ENCODE assay signal across 20 cellular contexts in genomic region chr6:150659046-150659763, GRCh38. TPM values are rescaled to one million over a fixed set of nuclear protein-coding genes. Genes with fewer than 3 reads are reported as not detected.
DNase-seq lines count a peak whose midpoint lies in the region; ATAC-seq lines count a peak whose summit lies in the region.
"Had no signal": no experiment of that assay in that cellular context is flagged by ENCODE, and none has a peak within 500 bp of the region (broad histone marks: within the 10 kb centered on the region; RNA-seq: fewer than 3 reads in every experiment).

No MANE protein-coding gene starts in this region.

- H3K36me3 Mint-ChIP-seq in stimulated activated naive B cell treated with anti-CD40 and anti-IgM and Interleukin-4, amounts not matched to agents 10 μg/mL and 1 μg/mL and 100 μg/mL, for 72 hours = peaks cover 46 to 58% of the 10 kb centered on the region in 2 donors
- H3K36me3 Mint-ChIP-seq: activated CD8-positive, alpha-beta memory T cell treated with anti-CD3 and anti-CD28 coated beads, Interleukin-2, amount 10 ng/mL, durations not matched to agents 7 days and 5 days; activated naive CD4-positive, alpha-beta T cell treated with anti-CD3 and anti-CD28 coated beads, Interleukin-2, amount 50 U/mL, for 24 hours had no signal

- H3K9me3 Mint-ChIP-seq in stimulated activated naive B cell treated with anti-CD40 and anti-IgM and Interleukin-4, amounts not matched to agents 10 μg/mL and 1 μg/mL and 100 μg/mL, for 72 hours = no peaks in the 10 kb centered on the region
- H3K9me3 Mint-ChIP-seq: activated naive CD4-positive, alpha-beta T cell treated with anti-CD3 and anti-CD28 coated beads, Interleukin-2, amount 50 U/mL, for 24 hours; activated T-helper 1 cell treated with anti-CD3 and anti-CD28 coated beads, Interleukin-12 subunit alpha, Interleukin-12 subunit beta, Interleukin-2, Interleukin-4 antibody, amounts not matched to agents 30 ng/mL and 10 ng/mL and 1 ng/mL, durations not matched to agents 14 hours and 24 hours and 36 hours; central memory CD8-positive, alpha-beta T cell had no signal

- peaks cover 35 to 51% of the 10 kb centered on the region in 2 donors for H3K4me1 Mint-ChIP-seq in stimulated activated naive B cell treated with anti-CD40 and anti-IgM and Interleukin-4, amounts not matched to agents 10 μg/mL and 1 μg/mL and 100 μg/mL, for 72 hours
- H3K4me1 Mint-ChIP-seq: activated CD8-positive, alpha-beta memory T cell treated with anti-CD3 and anti-CD28 coated beads, Interleukin-2, amount 10 ng/mL, durations not matched to agents 7 days and 5 days; activated naive CD4-positive, alpha-beta T cell treated with anti-CD3 and anti-CD28 coated beads, Interleukin-2, amount 50 U/mL, for 24 hours had no signal

- peak overlapping the region; percentile 53 for H3K27ac Mint-ChIP-seq in stimulated activated naive B cell treated with anti-CD40 and anti-IgM and Interleukin-4, amounts not matched to agents 10 μg/mL and 1 μg/mL and 100 μg/mL, for 72 hours
- H3K27ac Mint-ChIP-seq: activated CD8-positive, alpha-beta memory T cell treated with anti-CD3 and anti-CD28 coated beads, Interleukin-2, amount 10 ng/mL, durations not matched to agents 7 days and 5 days; activated naive CD4-positive, alpha-beta T cell treated with anti-CD3 and anti-CD28 coated beads, Interleukin-2, amount 50 U/mL, for 24 hours; activated T-helper 1 cell treated with anti-CD3 and anti-CD28 coated beads, Interleukin-12 subunit alpha, Interleukin-12 subunit beta, Interleukin-2, Interleukin-4 antibody, amounts not matched to agents 30 ng/mL and 10 ng/mL and 1 ng/mL, durations not matched to agents 14 hours and 24 hours and 36 hours had no signal

- no peak overlapping the region for H3K4me3 Mint-ChIP-seq in stimulated activated naive B cell treated with anti-CD40 and anti-IgM and Interleukin-4, amounts not matched to agents 10 μg/mL and 1 μg/mL and 100 μg/mL, for 72 hours
- H3K4me3 Mint-ChIP-seq: activated CD8-positive, alpha-beta memory T cell treated with anti-CD3 and anti-CD28 coated beads, Interleukin-2, amount 10 ng/mL, durations not matched to agents 7 days and 5 days; activated naive CD4-positive, alpha-beta T cell treated with anti-CD3 and anti-CD28 coated beads, Interleukin-2, amount 50 U/mL, for 24 hours; activated T-helper 1 cell treated with anti-CD3 and anti-CD28 coated beads, Interleukin-12 subunit alpha, Interleukin-12 subunit beta, Interleukin-2, Interleukin-4 antibody, amounts not matched to agents 30 ng/mL and 10 ng/mL and 1 ng/mL, durations not matched to agents 14 hours and 24 hours and 36 hours; central memory CD8-positive, alpha-beta T cell had no signal

- ATAC-seq in left colon (peak; percentile 55), HG02588 (IDR thresholded peaks at IDR 0.05; ENCODE audit: unreplicated experiment) (no peak), GM19452 (IDR thresholded peaks at IDR 0.05; ENCODE audit: unreplicated experiment) (no peak)
- no peak for ATAC-seq in stimulated activated naive B cell treated with anti-CD40 and anti-IgM and Interleukin-4, amounts not matched to agents 10 μg/mL and 1 μg/mL and 100 μg/mL, for 72 hours (replicated peaks)
- ATAC-seq: activated CD8-positive, alpha-beta memory T cell treated with anti-CD3 and anti-CD28 coated beads, Interleukin-2, amount 10 ng/mL, durations not matched to agents 7 days and 5 days had no signal

- intact Hi-C loops in left colon (cut with DNase I, micrococcal nuclease) = no loop called here

- no peaks in the 10 kb centered on the region for H3K27me3 Mint-ChIP-seq in stimulated activated naive B cell treated with anti-CD40 and anti-IgM and Interleukin-4, amounts not matched to agents 10 μg/mL and 1 μg/mL and 100 μg/mL, for 72 hours
- H3K27me3 Mint-ChIP-seq: central memory CD8-positive, alpha-beta T cell had no signal

- DNase-seq in NCI-H82 (lab: John Stamatoyannopoulos, UW) = peak; percentile 4
- no peak for DNase-seq in NCI-H82 treated with DMSO at 0.1 percent for 48 hours (lab: John Stamatoyannopoulos, UW; ENCODE audit: unreplicated experiment)
- DNase-seq in NCI-H2171 (lab: John Stamatoyannopoulos, UW) = peak; percentile 12
- DNase-seq in left colon = peak in 1 of 2 donors; percentile 42
- DNase-seq in stimulated activated naive B cell treated with anti-CD40 and anti-IgM and Interleukin-4, amounts not matched to agents 10 μg/mL and 1 μg/mL and 100 μg/mL, for 72 hours = no peak
- no peak for DNase-seq in activated naive CD4-positive, alpha-beta T cell treated with anti-CD3 and anti-CD28 coated beads, Interleukin-2, amount 50 U/mL, for 16 hours
- DNase-seq: activated CD4-positive, alpha-beta T cell treated with anti-CD3 and anti-CD28 coated beads, Interleukin-2, amount 50 U/mL, for 1 hour; activated CD8-positive, alpha-beta memory T cell treated with anti-CD3 and anti-CD28 coated beads, Interleukin-2, amount 10 ng/mL, durations not matched to agents 7 days and 5 days; dermis blood vessel endothelial cell; DND-41; Kasumi-1; kidney; NCI-H2029 treated with DMSO at 0.1 percent for 48 hours; NCI-H524 treated with DMSO at 0.1 percent for 48 hours; WERI-Rb-1 had no signal

RNA-seq across cellular contexts. Expression of gene PLEKHG1, which starts 59.5 kb away (rescaled TPM):
- total RNA-seq in left colon = 10 to 100 TPM; 29.3 to 30.9 TPM

Comparison
In these comparisons a context has a peak if more than half of its experiments do, and no peak if none do; other contexts are left out.
1. DNase-seq: peak in NCI-H82 (single experiment) and NCI-H2171 (single experiment); none in NCI-H82 treated with DMSO at 0.1 percent for 48 hours (single experiment), stimulated activated naive B cell treated with anti-CD40 and anti-IgM and Interleukin-4, amounts not matched to agents 10 μg/mL and 1 μg/mL and 100 μg/mL, for 72 hours (single experiment) and activated naive CD4-positive, alpha-beta T cell treated with anti-CD3 and anti-CD28 coated beads, Interleukin-2, amount 50 U/mL, for 16 hours (single experiment).